20 cellular contexts compared by ENCODE assay signal in the genomic region with DNA sequence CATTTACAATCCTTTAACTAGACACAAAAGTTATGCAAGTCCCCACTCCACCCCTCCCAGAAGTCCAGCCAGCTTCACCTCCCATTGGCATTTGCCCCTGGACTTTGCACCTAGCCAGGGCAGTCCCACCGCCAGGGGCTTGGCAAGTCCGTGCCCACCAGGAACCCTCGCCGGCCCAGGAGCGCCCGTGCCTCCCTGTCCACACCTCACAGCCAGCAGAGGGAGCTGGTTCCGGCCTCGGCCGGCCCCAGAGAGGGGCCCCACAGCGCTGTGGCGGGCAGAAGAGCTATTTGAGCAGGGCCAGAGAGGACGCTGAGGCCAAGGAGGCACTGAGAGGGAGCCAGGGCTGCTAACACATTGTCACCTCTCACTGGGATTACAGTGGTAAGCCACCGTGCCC.
DNase-seq lines count a peak whose midpoint lies in the region; ATAC-seq and TF ChIP-seq lines count a peak whose summit lies in the region.
"Had no signal": no experiment of that assay in that cellular context is flagged by ENCODE, and none has a peak within 500 bp of the region (broad histone marks: within the 10 kb centered on the region; RNA-seq: fewer than 3 reads in every experiment).

No MANE protein-coding gene starts in this region.

- H3K4me3 Mint-ChIP-seq in endodermal cell, result no peak overlapping the region
- H3K4me3 Mint-ChIP-seq in stimulated activated effector memory CD8-positive, alpha-beta T cell treated with anti-CD3 and anti-CD28 coated beads, Interleukin-12 subunit alpha, Interleukin-12 subunit beta, amount 100 ng/mL, for 72 hours, result no peak overlapping the region
- H3K4me3 Mint-ChIP-seq in stimulated activated memory B cell treated with anti-CD40 and anti-IgM and Interleukin-4, amounts not matched to agents 10 μg/mL and 1 μg/mL and 100 μg/mL, for 72 hours, result no peak overlapping the region
- H3K4me3 Mint-ChIP-seq: CD4-positive, alpha-beta memory T cell; HFFc6; IgD-negative memory B cell had no signal

- WGBS in endodermal cell (ENCODE audit: insufficient coverage in 1 of 2, insufficient read length in 1 of 2), 2 experiments, result 93% methylated on average over 2 to 13 of the region's 13 CpGs

- H3K36me3 ChIP-seq in H7 (replicated peaks; ENCODE audit: control insufficient read depth, insufficient read depth, low read length), result no peaks in the 10 kb centered on the region
- H3K36me3 ChIP-seq in endodermal cell (ENCODE audit: control insufficient read depth, insufficient read depth, low read length), result no peaks in the 10 kb centered on the region

- no peak overlapping the region for H3K9ac ChIP-seq in endodermal cell (ENCODE audit: extremely low read depth, low read length, poor library complexity, severe bottlenecking)
- H3K9ac ChIP-seq: GM23248 had no signal

- no peaks in the 10 kb centered on the region for H3K9me3 ChIP-seq in endodermal cell (ENCODE audit: control insufficient read depth, low read length)

- no peaks in the 10 kb centered on the region for H3K27me3 Mint-ChIP-seq in endodermal cell (ENCODE audit: insufficient read depth)
- no peaks in the 10 kb centered on the region for H3K27me3 Mint-ChIP-seq in stimulated activated memory B cell treated with anti-CD40 and anti-IgM and Interleukin-4, amounts not matched to agents 10 μg/mL and 1 μg/mL and 100 μg/mL, for 72 hours
- H3K27me3 Mint-ChIP-seq: CD4-positive, alpha-beta memory T cell; IgD-negative memory B cell had no signal

- H3K9me3 Mint-ChIP-seq in endodermal cell, result peaks cover 8% of the 10 kb centered on the region
- H3K9me3 Mint-ChIP-seq in stimulated activated effector memory CD8-positive, alpha-beta T cell treated with anti-CD3 and anti-CD28 coated beads, Interleukin-12 subunit alpha, Interleukin-12 subunit beta, amount 100 ng/mL, for 72 hours, result peaks cover 16% of the 10 kb centered on the region
- peaks cover 7% of the 10 kb centered on the region for H3K9me3 Mint-ChIP-seq in stimulated activated memory B cell treated with anti-CD40 and anti-IgM and Interleukin-4, amounts not matched to agents 10 μg/mL and 1 μg/mL and 100 μg/mL, for 72 hours

- H3K4me1 ChIP-seq in endodermal cell (ENCODE audit: control insufficient read depth, insufficient read depth, low read length), result no peaks in the 10 kb centered on the region

- DNase-seq in H7 (peak; percentile 12), endodermal cell (peak; percentile 59), DMS 273 (lab: John Stamatoyannopoulos, UW; ENCODE audit: unreplicated experiment) (no peak)
- no peak for DNase-seq in stimulated activated effector memory CD8-positive, alpha-beta T cell treated with anti-CD3 and anti-CD28 coated beads, Interleukin-12 subunit alpha, Interleukin-12 subunit beta, amount 100 ng/mL, for 72 hours (ENCODE audit: low spot score in 2 of 2)
- no peak for DNase-seq in effector CD8-positive, alpha-beta T cell (lab: John Stamatoyannopoulos, UW)
- DNase-seq: ACHN; C1 segment of cervical spinal cord; CD4-positive, alpha-beta memory T cell; DMS153; DMS79 treated with DMSO at 0.1 percent for 48 hours; EL; GDM1; GM23248; HCEC 1CT; HFFc6; KG1 had no signal

- no peaks in the 10 kb centered on the region for H3K36me3 Mint-ChIP-seq in endodermal cell (ENCODE audit: low read depth)
- H3K36me3 Mint-ChIP-seq in stimulated activated effector memory CD8-positive, alpha-beta T cell treated with anti-CD3 and anti-CD28 coated beads, Interleukin-12 subunit alpha, Interleukin-12 subunit beta, amount 100 ng/mL, for 72 hours, result no peaks in the 10 kb centered on the region
- H3K36me3 Mint-ChIP-seq in stimulated activated memory B cell treated with anti-CD40 and anti-IgM and Interleukin-4, amounts not matched to agents 10 μg/mL and 1 μg/mL and 100 μg/mL, for 72 hours, result no peaks in the 10 kb centered on the region
- H3K36me3 Mint-ChIP-seq: CD4-positive, alpha-beta memory T cell; IgD-negative memory B cell had no signal

- H3K4me3 ChIP-seq in H7 (ENCODE audit: insufficient read depth, low read depth, low read length) (no peak overlapping the region), endodermal cell (ENCODE audit: low read length) (no peak overlapping the region)
- H3K4me3 ChIP-seq: GM23248 had no signal

- H3K27ac ChIP-seq in C4-2B (no peak overlapping the region), endodermal cell (ENCODE audit: low read depth, low read length) (no peak overlapping the region)
- H3K27ac ChIP-seq: GM23248 had no signal

- no peak overlapping the region for H3K27ac Mint-ChIP-seq in endodermal cell
- H3K27ac Mint-ChIP-seq in stimulated activated effector memory CD8-positive, alpha-beta T cell treated with anti-CD3 and anti-CD28 coated beads, Interleukin-12 subunit alpha, Interleukin-12 subunit beta, amount 100 ng/mL, for 72 hours, result no peak overlapping the region
- no peak overlapping the region for H3K27ac Mint-ChIP-seq in stimulated activated memory B cell treated with anti-CD40 and anti-IgM and Interleukin-4, amounts not matched to agents 10 μg/mL and 1 μg/mL and 100 μg/mL, for 72 hours
- H3K27ac Mint-ChIP-seq: CD4-positive, alpha-beta memory T cell; HFFc6; IgD-negative memory B cell had no signal

- H3K27me3 ChIP-seq in H7 (ENCODE audit: control insufficient read depth, insufficient read depth, low read length) (no peaks in the 10 kb centered on the region), endodermal cell (ENCODE audit: control insufficient read depth, insufficient read depth, low read length, poor library complexity, severe bottlenecking) (no peaks in the 10 kb centered on the region)

- peaks cover 8% of the 10 kb centered on the region for H3K4me1 Mint-ChIP-seq in endodermal cell
- no peaks in the 10 kb centered on the region for H3K4me1 Mint-ChIP-seq in stimulated activated effector memory CD8-positive, alpha-beta T cell treated with anti-CD3 and anti-CD28 coated beads, Interleukin-12 subunit alpha, Interleukin-12 subunit beta, amount 100 ng/mL, for 72 hours
- peaks cover 6% of the 10 kb centered on the region for H3K4me1 Mint-ChIP-seq in stimulated activated memory B cell treated with anti-CD40 and anti-IgM and Interleukin-4, amounts not matched to agents 10 μg/mL and 1 μg/mL and 100 μg/mL, for 72 hours
- H3K4me1 Mint-ChIP-seq: CD4-positive, alpha-beta memory T cell had no signal

- TF ChIP-seq CTCF in C4-2B (conservative IDR thresholded peaks at IDR 0.05), result peak; percentile 15
- TF ChIP-seq CTCF in endodermal cell (conservative IDR thresholded peaks at IDR 0.05), result no peak

- ATAC-seq in stimulated activated effector memory CD8-positive, alpha-beta T cell treated with anti-CD3 and anti-CD28 coated beads, Interleukin-12 subunit alpha, Interleukin-12 subunit beta, amount 100 ng/mL, for 72 hours, result peak; percentile 39
- no peak for ATAC-seq in stimulated activated memory B cell treated with anti-CD40 and anti-IgM and Interleukin-4, amounts not matched to agents 10 μg/mL and 1 μg/mL and 100 μg/mL, for 72 hours
- ATAC-seq in HG02798 (IDR thresholded peaks at IDR 0.05; ENCODE audit: poor library complexity, unreplicated experiment), result no peak

Comparison
In these comparisons a context has a peak if more than half of its experiments do, and no peak if none do; other contexts are left out.
1. DNase-seq: peak in H7 (single experiment) and endodermal cell (single experiment); none in stimulated activated effector memory CD8-positive, alpha-beta T cell treated with anti-CD3 and anti-CD28 coated beads, Interleukin-12 subunit alpha, Interleukin-12 subunit beta, amount 100 ng/mL, for 72 hours (0 of 2), effector CD8-positive, alpha-beta T cell (single experiment) and DMS 273 (single experiment).